Comparison of ENCODE assay signal across 1 cellular context in genomic region chr15:42920281-42921048, GRCh38.
A peak's percentile ranks its signal among the peaks of the same experiment; 100 is the strongest.
TF ChIP-seq lines count a peak whose summit lies in the region.

TSS of gene TTBK2 (minus strand) at chr15:42920778. CDS start at chr15:42878617, 42,161 bp downstream.

TF ChIP-seq in HepG2, 621 proteins besides CTCF, POLR2A, EP300 and RAD21 (continued from another document and continues in another):
- TF ChIP-seq ZNF512 (CRISPR knock-in tag; IDR thresholded peaks at IDR 0.05) (no peak), ZNF747 (CRISPR knock-in tag; IDR thresholded peaks at IDR 0.05; ENCODE audit: borderline replicate concordance) (no peak), ZNF772 (CRISPR knock-in tag; IDR thresholded peaks at IDR 0.05) (0 out of 2 replicates have a peak, but pooled peaks have one; percentile 7), SKI (IDR thresholded peaks at IDR 0.05; ENCODE audit: partially characterized antibody) (no peak), ZNF616 (CRISPR knock-in tag; IDR thresholded peaks at IDR 0.05; ENCODE audit: low read depth) (no peak), ZNF549 (CRISPR knock-in tag; IDR thresholded peaks at IDR 0.05) (no peak), MAFF (IDR thresholded peaks at IDR 0.05; ENCODE audit: low read depth, low read length) (no peak), ZBTB42 (CRISPR knock-in tag; IDR thresholded peaks at IDR 0.05) (no peak), NCOA5 (CRISPR knock-in tag; IDR thresholded peaks at IDR 0.05) (no peak), BHLHE40 (IDR thresholded peaks at IDR 0.05; ENCODE audit: low read length) (no peak), GMEB2 (CRISPR knock-in tag; IDR thresholded peaks at IDR 0.05; ENCODE audit: low read depth) (peak; percentile 44; the same call in 1 of the 2 replicates), BCLAF1 (IDR thresholded peaks at IDR 0.05) (no peak), ZNF136 (CRISPR knock-in tag; IDR thresholded peaks at IDR 0.05; ENCODE audit: low read depth) (no peak), RNF2 (conservative IDR thresholded peaks at IDR 0.05; ENCODE audit: low read depth) (no peak), ZNF224 (CRISPR knock-in tag; IDR thresholded peaks at IDR 0.05) (no peak), ZBTB34 (CRISPR knock-in tag; IDR thresholded peaks at IDR 0.05) (no peak), TRIM24 (CRISPR knock-in tag; IDR thresholded peaks at IDR 0.05) (no peak), ZSCAN9 (CRISPR knock-in tag; IDR thresholded peaks at IDR 0.05; ENCODE audit: borderline replicate concordance) (peak; percentile 49; the same call in 1 of the 2 replicates), ZNF317 (CRISPR knock-in tag; IDR thresholded peaks at IDR 0.05) (peak; percentile 39; the same call in 1 of the 2 replicates), HOXD1 (CRISPR knock-in tag; IDR thresholded peaks at IDR 0.05) (no peak), BRCA1 (CRISPR knock-in tag; IDR thresholded peaks at IDR 0.05) (no peak), ZNF142 (CRISPR knock-in tag; IDR thresholded peaks at IDR 0.05) (no peak), KDM1A (CRISPR knock-in tag; IDR thresholded peaks at IDR 0.05) (no peak), ZNF749 (CRISPR knock-in tag; IDR thresholded peaks at IDR 0.05; ENCODE audit: borderline replicate concordance) (no peak), RBAK (CRISPR knock-in tag; IDR thresholded peaks at IDR 0.05) (no peak), GTF2F1 (IDR thresholded peaks at IDR 0.05; ENCODE audit: low read length) (no peak), ZXDC (CRISPR knock-in tag; IDR thresholded peaks at IDR 0.05) (no peak), KDM4B (CRISPR knock-in tag; IDR thresholded peaks at IDR 0.05) (no peak; the same call in 1 of the 2 replicates), ZNF737 (CRISPR knock-in tag; IDR thresholded peaks at IDR 0.05; ENCODE audit: borderline replicate concordance) (no peak), TFE3 (CRISPR knock-in tag; IDR thresholded peaks at IDR 0.05) (no peak), ZFP37 (CRISPR knock-in tag; IDR thresholded peaks at IDR 0.05; ENCODE audit: borderline replicate concordance) (no peak), JUNB (CRISPR knock-in tag; IDR thresholded peaks at IDR 0.05; ENCODE audit: borderline replicate concordance) (no peak), ATF6 (CRISPR knock-in tag; conservative IDR thresholded peaks at IDR 0.05) (no peak), ZNF496 (CRISPR knock-in tag; IDR thresholded peaks at IDR 0.05; ENCODE audit: insufficient replicate concordance) (no peak), NR2F1 (CRISPR knock-in tag; IDR thresholded peaks at IDR 0.05) (no peak), ZSCAN21 (CRISPR knock-in tag; IDR thresholded peaks at IDR 0.05; ENCODE audit: borderline replicate concordance) (peak; percentile 14; the same call in 1 of the 2 replicates), RCOR2 (CRISPR knock-in tag; IDR thresholded peaks at IDR 0.05) (no peak), IRF1 (CRISPR knock-in tag; IDR thresholded peaks at IDR 0.05; ENCODE audit: low read depth) (no peak)
